In the genomic region with DNA sequence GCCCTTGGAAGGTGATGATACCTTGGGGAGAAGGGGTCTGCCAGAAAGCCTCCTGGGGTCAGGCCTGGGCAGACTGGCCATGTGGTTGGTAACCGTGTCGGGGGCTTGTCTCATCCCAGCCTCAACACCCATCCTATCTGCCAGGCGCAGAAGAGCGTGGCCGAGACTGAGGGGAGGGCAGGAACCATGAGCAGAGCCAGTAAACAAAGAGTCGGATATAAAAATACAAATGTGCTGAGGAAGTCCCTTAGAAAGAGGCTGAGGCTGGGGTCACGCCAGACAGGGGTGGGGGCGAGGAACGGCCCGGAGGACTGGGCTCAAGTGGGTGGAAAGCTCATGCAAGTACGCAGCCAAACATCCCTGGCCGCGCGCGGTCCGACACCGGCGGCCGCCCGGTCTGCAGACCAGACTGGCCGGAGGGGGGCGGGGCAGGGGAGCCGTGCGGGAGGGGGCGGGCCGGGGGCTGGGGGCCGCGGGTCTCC, we compare ENCODE assay signal across 1 cellular context.
TF ChIP-seq lines count a peak whose summit lies in the region.

No MANE protein-coding gene starts in this region.

TF ChIP-seq in A549, 52 proteins besides CTCF, POLR2A, EP300 and RAD21:
- TF ChIP-seq HOXB13 (CRISPR knock-in tag; IDR thresholded peaks at IDR 0.05; ENCODE audit: low read depth), result no peak
- TF ChIP-seq HOXA7 (CRISPR knock-in tag; IDR thresholded peaks at IDR 0.05), result no peak
- TF ChIP-seq HMGXB4 (CRISPR knock-in tag; IDR thresholded peaks at IDR 0.05; ENCODE audit: borderline replicate concordance), result no peak
- TF ChIP-seq MAZ (IDR thresholded peaks at IDR 0.05; ENCODE audit: borderline replicate concordance, low read depth, low read length), result no peak
- TF ChIP-seq, protein P1, sequence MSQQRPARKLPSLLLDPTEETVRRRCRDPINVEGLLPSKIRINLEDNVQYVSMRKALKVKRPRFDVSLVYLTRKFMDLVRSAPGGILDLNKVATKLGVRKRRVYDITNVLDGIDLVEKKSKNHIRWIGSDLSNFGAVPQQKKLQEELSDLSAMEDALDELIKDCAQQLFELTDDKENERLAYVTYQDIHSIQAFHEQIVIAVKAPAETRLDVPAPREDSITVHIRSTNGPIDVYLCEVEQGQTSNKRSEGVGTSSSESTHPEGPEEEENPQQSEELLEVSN (IDR thresholded peaks at IDR 0.05; ENCODE audit: borderline replicate concordance, low read depth), result no peak
- TF ChIP-seq REST (IDR thresholded peaks at IDR 0.05), result no peak
- no peak for TF ChIP-seq HEYL (CRISPR knock-in tag; IDR thresholded peaks at IDR 0.05)
- no peak for TF ChIP-seq KDM5A (IDR thresholded peaks at IDR 0.05)
- no peak for TF ChIP-seq BHLHE40 (IDR thresholded peaks at IDR 0.05; ENCODE audit: low read depth, low read length)
- no peak for TF ChIP-seq ZSCAN20 (CRISPR knock-in tag; IDR thresholded peaks at IDR 0.05)
- no peak for TF ChIP-seq ESRRA (IDR thresholded peaks at IDR 0.05; ENCODE audit: borderline replicate concordance, low read length)
TF ChIP-seq in A549: peak in this region for 0.
